In genomic region chr7:47482013-47482761, GRCh38 we compare ENCODE assay signal across 8 cellular contexts.
DNase-seq lines count a peak whose midpoint lies in the region; ATAC-seq and TF ChIP-seq lines count a peak whose summit lies in the region.

No MANE protein-coding gene starts in this region.

- peak in 1 of 2 donors; percentile 13 for TF ChIP-seq EP300 in tibial nerve (IDR thresholded peaks at IDR 0.05)

- TF ChIP-seq CTCF in tibial nerve (IDR thresholded peaks at IDR 0.05) = no peak

- ATAC-seq in HG03354 (IDR thresholded peaks at IDR 0.05; ENCODE audit: poor library complexity, severe bottlenecking, unreplicated experiment) (peak; percentile 37), GM18909 (IDR thresholded peaks at IDR 0.05; ENCODE audit: poor library complexity, unreplicated experiment) (no peak), HG03108 (IDR thresholded peaks at IDR 0.05; ENCODE audit: unreplicated experiment) (no peak)

- H3K9me3 ChIP-seq in tibial nerve = no peaks in the 10 kb centered on the region

- 44 to 52% methylated on average over 15 of the region's 15 CpGs for WGBS in tibial nerve, 2 donors

- H3K27ac ChIP-seq in tibial nerve = peak overlapping the region in 3 of 4 donors; percentile 32 to 86 (median 67)

- DNase-seq in AG20443 (ENCODE audit: low spot score) (peak; percentile 80), islet precursor cell (peak; percentile 95), tibial nerve (ENCODE audit: low spot score in 2 of 2) (no peak), DMS79 treated with DMSO at 0.1 percent for 48 hours (lab: John Stamatoyannopoulos, UW) (no peak)
- peak; percentile 62 to 66 for DNase-seq in activated T-cell treated with anti-CD3 and anti-CD28 coated beads, Interleukin-2, amount 50 U/mL, for 48 hours

- H3K4me1 ChIP-seq in tibial nerve = peaks cover 0 to 87% (median 46%) of the 10 kb centered on the region in 4 donors

- no peak overlapping the region for H3K4me3 ChIP-seq in tibial nerve

- H3K36me3 ChIP-seq in tibial nerve = no peaks in the 10 kb centered on the region

- TF ChIP-seq POLR2A in tibial nerve (IDR thresholded peaks at IDR 0.05) = no peak

- no peaks in the 10 kb centered on the region for H3K27me3 ChIP-seq in tibial nerve

Comparison
In these comparisons a context has a peak if more than half of its experiments do, and no peak if none do; other contexts are left out.
1. DNase-seq: peak in AG20443 (single experiment), activated T-cell treated with anti-CD3 and anti-CD28 coated beads, Interleukin-2, amount 50 U/mL, for 48 hours (2 of 2) and islet precursor cell (single experiment); none in tibial nerve (0 of 2) and DMS79 treated with DMSO at 0.1 percent for 48 hours (single experiment).